ENCODE assay signal across 10 cellular contexts in genomic region chr13:74027161-74027779, GRCh38.
A peak's percentile ranks its signal among the peaks of the same experiment; 100 is the strongest.
DNase-seq lines count a peak whose midpoint lies in the region; ATAC-seq and TF ChIP-seq lines count a peak whose summit lies in the region.
"Had no signal": no experiment of that assay in that cellular context is flagged by ENCODE, and none has a peak within 500 bp of the region (broad histone marks: within the 10 kb centered on the region; RNA-seq: fewer than 3 reads in every experiment).

No MANE protein-coding gene starts in this region.

- peaks cover 12% of the 10 kb centered on the region for H3K4me1 ChIP-seq in hepatocyte (ENCODE audit: insufficient read depth)

- peaks cover 9% of the 10 kb centered on the region for H3K79me2 ChIP-seq in hepatocyte

- no peak overlapping the region for H2AFZ ChIP-seq in hepatocyte

- H3K27ac ChIP-seq in hepatocyte: peak overlapping the region; percentile 39
- H3K27ac ChIP-seq: right atrium auricular region had no signal

- H3K4me2 ChIP-seq in hepatocyte: peak overlapping the region; percentile 27

- TF ChIP-seq CTCF in hepatocyte (IDR thresholded peaks at IDR 0.05; ENCODE audit: poor library complexity): no peak

- intact Hi-C loops in left ventricle myocardium superior (cut with micrococcal nuclease): no loop called here

- DNase-seq in hepatocyte (ENCODE audit: low spot score): no peak
- no peak for DNase-seq in NCI-H1436 treated with DMSO at 0.1 percent for 48 hours (lab: John Stamatoyannopoulos, UW)
- DNase-seq in stimulated activated CD8-positive, alpha-beta memory T cell treated with anti-CD3 and anti-CD28 coated beads, Interleukin-4, amount 100 ng/mL, for 48 hours: no peak
- no peak for DNase-seq in left ventricle myocardium superior
- DNase-seq in stimulated activated naive CD4-positive, alpha-beta T cell treated with Interleukin-2 at 50 U/mL for 16 hours (lab: John Stamatoyannopoulos, UW): no peak
- DNase-seq: NCI-H526 had no signal

- H3K27me3 ChIP-seq in hepatocyte: no peaks in the 10 kb centered on the region
- H3K27me3 ChIP-seq: right atrium auricular region had no signal

- no peaks in the 10 kb centered on the region for H3K36me3 ChIP-seq in hepatocyte (replicated peaks; ENCODE audit: insufficient read depth, low read depth)
- H3K36me3 ChIP-seq: right atrium auricular region had no signal

- ATAC-seq in GM18519 (IDR thresholded peaks at IDR 0.05; ENCODE audit: low FRiP score, unreplicated experiment) (peak; percentile 33), GM21529 (IDR thresholded peaks at IDR 0.05; ENCODE audit: unreplicated experiment) (peak; percentile 48), HG03442 (IDR thresholded peaks at IDR 0.05; ENCODE audit: unreplicated experiment) (peak; percentile 37), left ventricle myocardium superior (no peak)

- no peaks in the 10 kb centered on the region for H4K20me1 ChIP-seq in hepatocyte (ENCODE audit: insufficient read depth, poor library complexity, severe bottlenecking)

- 73% methylated on average over 4 of the region's 4 CpGs for WGBS in hepatocyte (ENCODE audit: low lambda C conversion rate, missing lambda C conversion rate)

- no peak overlapping the region for H3K4me3 ChIP-seq in hepatocyte
- H3K4me3 ChIP-seq: right atrium auricular region had no signal

- no peaks in the 10 kb centered on the region for H3K9me2 ChIP-seq in hepatocyte (replicated peaks; ENCODE audit: insufficient read depth)

- no peaks in the 10 kb centered on the region for H3K9me3 ChIP-seq in hepatocyte (ENCODE audit: low read depth)
- H3K9me3 ChIP-seq: right atrium auricular region had no signal
